ENCODE assay signal across 1 cellular context in the genomic region with DNA sequence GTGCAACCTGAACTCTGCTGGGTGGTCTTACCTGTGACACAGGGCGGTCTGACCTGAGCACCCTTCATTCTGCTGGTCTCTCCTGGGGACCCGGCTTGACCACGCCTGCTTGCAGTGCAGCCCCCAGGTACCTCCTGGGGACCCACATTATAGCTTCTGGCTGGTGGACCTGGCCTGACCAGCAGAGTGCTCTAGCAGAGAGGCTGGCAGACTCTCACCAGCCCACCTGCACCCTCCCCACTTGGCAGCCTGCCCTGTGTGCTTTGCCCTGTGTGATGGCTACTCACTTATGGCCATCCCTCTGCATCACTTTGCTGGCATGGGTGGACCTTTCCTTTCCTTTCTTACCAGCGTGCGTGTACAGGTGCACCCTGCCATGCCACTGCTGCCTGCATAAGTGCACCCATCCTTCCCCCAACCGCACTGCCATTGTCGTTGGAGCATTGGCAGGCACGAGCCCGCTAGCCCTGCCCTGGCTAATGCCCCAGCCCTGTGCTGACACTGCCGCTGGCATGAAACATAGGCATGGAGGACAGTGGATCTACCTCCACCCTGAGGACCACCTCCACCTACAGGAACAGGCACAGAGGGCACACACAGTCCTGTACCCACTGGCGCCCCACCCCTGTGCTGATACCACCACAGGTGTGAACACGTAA.
TF ChIP-seq lines count a peak whose summit lies in the region.

No MANE protein-coding gene starts in this region.

TF ChIP-seq in IMR-90, 13 proteins besides CTCF, POLR2A, EP300 and RAD21:
- TF ChIP-seq MXI1 (IDR thresholded peaks at IDR 0.05; ENCODE audit: borderline replicate concordance, low read depth, low read length) (no peak), RCOR1 (IDR thresholded peaks at IDR 0.05; ENCODE audit: insufficient replicate concordance, low read length) (no peak), MAFK (IDR thresholded peaks at IDR 0.05; ENCODE audit: low read depth, low read length) (no peak), CEBPB (IDR thresholded peaks at IDR 0.05; ENCODE audit: low read depth, low read length) (no peak), NFE2L2 (IDR thresholded peaks at IDR 0.05; ENCODE audit: low read depth, low read length) (no peak), FOS (IDR thresholded peaks at IDR 0.05; ENCODE audit: low read depth, low read length) (no peak), MAZ (IDR thresholded peaks at IDR 0.05; ENCODE audit: borderline replicate concordance, low read depth, low read length) (no peak), BHLHE40 (IDR thresholded peaks at IDR 0.05; ENCODE audit: low read depth, low read length) (no peak), RFX5 (IDR thresholded peaks at IDR 0.05; ENCODE audit: low read depth, low read length) (no peak), CHD1 (IDR thresholded peaks at IDR 0.05; ENCODE audit: low read depth, low read length) (no peak), SMC3 (IDR thresholded peaks at IDR 0.05; ENCODE audit: low read depth, low read length) (no peak)
- TF ChIP-seq, protein P1, sequence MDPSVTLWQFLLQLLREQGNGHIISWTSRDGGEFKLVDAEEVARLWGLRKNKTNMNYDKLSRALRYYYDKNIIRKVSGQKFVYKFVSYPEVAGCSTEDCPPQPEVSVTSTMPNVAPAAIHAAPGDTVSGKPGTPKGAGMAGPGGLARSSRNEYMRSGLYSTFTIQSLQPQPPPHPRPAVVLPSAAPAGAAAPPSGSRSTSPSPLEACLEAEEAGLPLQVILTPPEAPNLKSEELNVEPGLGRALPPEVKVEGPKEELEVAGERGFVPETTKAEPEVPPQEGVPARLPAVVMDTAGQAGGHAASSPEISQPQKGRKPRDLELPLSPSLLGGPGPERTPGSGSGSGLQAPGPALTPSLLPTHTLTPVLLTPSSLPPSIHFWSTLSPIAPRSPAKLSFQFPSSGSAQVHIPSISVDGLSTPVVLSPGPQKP (IDR thresholded peaks at IDR 0.05; ENCODE audit: borderline replicate concordance, low read depth, low read length): no peak
- TF ChIP-seq, protein P2, sequence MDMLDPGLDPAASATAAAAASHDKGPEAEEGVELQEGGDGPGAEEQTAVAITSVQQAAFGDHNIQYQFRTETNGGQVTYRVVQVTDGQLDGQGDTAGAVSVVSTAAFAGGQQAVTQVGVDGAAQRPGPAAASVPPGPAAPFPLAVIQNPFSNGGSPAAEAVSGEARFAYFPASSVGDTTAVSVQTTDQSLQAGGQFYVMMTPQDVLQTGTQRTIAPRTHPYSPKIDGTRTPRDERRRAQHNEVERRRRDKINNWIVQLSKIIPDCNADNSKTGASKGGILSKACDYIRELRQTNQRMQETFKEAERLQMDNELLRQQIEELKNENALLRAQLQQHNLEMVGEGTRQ (IDR thresholded peaks at IDR 0.05; ENCODE audit: low read depth, low read length): no peak
